17 cellular contexts compared by ENCODE assay signal in genomic region chr1:246800356-246800755, GRCh38.
DNase-seq lines count a peak whose midpoint lies in the region; ATAC-seq and TF ChIP-seq lines count a peak whose summit lies in the region.
"Had no signal": no experiment of that assay in that cellular context is flagged by ENCODE, and none has a peak within 500 bp of the region (broad histone marks: within the 10 kb centered on the region; RNA-seq: fewer than 3 reads in every experiment).

No MANE protein-coding gene starts in this region.

- H3K4me3 ChIP-seq in left ventricle myocardium inferior: no peak overlapping the region
- H3K4me3 ChIP-seq in endodermal cell (ENCODE audit: low read length): no peak overlapping the region
- no peak overlapping the region for H3K4me3 ChIP-seq in mucosa of descending colon
- no peak overlapping the region for H3K4me3 ChIP-seq in breast epithelium
- H3K4me3 ChIP-seq: BLaER1 treated with 17β-estradiol and CSF1 and Interleukin-3, amounts not matched to agents 10 nM and 100 nM; GM23248 had no signal

- H3K9me3 ChIP-seq in left ventricle myocardium inferior (replicated peaks): peaks cover 5% of the 10 kb centered on the region
- H3K9me3 ChIP-seq in endodermal cell (ENCODE audit: control insufficient read depth, low read length): no peaks in the 10 kb centered on the region
- H3K9me3 ChIP-seq in mucosa of descending colon: no peaks in the 10 kb centered on the region
- no peaks in the 10 kb centered on the region for H3K9me3 ChIP-seq in breast epithelium

- ATAC-seq in left ventricle myocardium superior (no peak), mucosa of descending colon (peak; percentile 30)

- intact Hi-C loops in left ventricle myocardium inferior (cut with micrococcal nuclease) (no loop called here), left ventricle myocardium superior (cut with micrococcal nuclease) (no loop called here), mucosa of descending colon (cut with DNase I, micrococcal nuclease) (no loop called here), breast epithelium (cut with DNase I; ENCODE audit: low total_unique reads) (no loop called here), CD14-positive monocyte (cut with micrococcal nuclease) (no loop called here)

- H3K27me3 Mint-ChIP-seq in endodermal cell (ENCODE audit: insufficient read depth) (no peaks in the 10 kb centered on the region), CD14-positive monocyte (ENCODE audit: low read depth in 3 of 3) (peaks cover 0 to 9% (median 8%) of the 10 kb centered on the region in 3 donors)
- H3K27me3 Mint-ChIP-seq: B cell had no signal

- H3K36me3 Mint-ChIP-seq in endodermal cell (ENCODE audit: low read depth) (no peaks in the 10 kb centered on the region), CD14-positive monocyte (no peaks in the 10 kb centered on the region)
- H3K36me3 Mint-ChIP-seq: CD4-positive, alpha-beta memory T cell had no signal

- no peaks in the 10 kb centered on the region for H3K27me3 ChIP-seq in left ventricle myocardium inferior (ENCODE audit: low read depth)
- H3K27me3 ChIP-seq in endodermal cell (ENCODE audit: control insufficient read depth, insufficient read depth, low read length, poor library complexity, severe bottlenecking): no peaks in the 10 kb centered on the region
- H3K27me3 ChIP-seq in breast epithelium: peaks cover 0 to 6% of the 10 kb centered on the region in 2 donors
- H3K27me3 ChIP-seq: BLaER1 treated with 17β-estradiol and CSF1 and Interleukin-3, amounts not matched to agents 10 nM and 100 nM had no signal

- H3K4me1 ChIP-seq in left ventricle myocardium inferior: peaks cover 37% of the 10 kb centered on the region
- H3K4me1 ChIP-seq in endodermal cell (ENCODE audit: control insufficient read depth, insufficient read depth, low read length): no peaks in the 10 kb centered on the region
- H3K4me1 ChIP-seq in mucosa of descending colon (ENCODE audit: low read depth): no peaks in the 10 kb centered on the region
- H3K4me1 ChIP-seq in breast epithelium: no peaks in the 10 kb centered on the region

- 94% methylated on average over 3 of the region's 3 CpGs; no CpG with 5 or more reads in 1 of the 2 experiments for WGBS in endodermal cell (ENCODE audit: insufficient coverage in 1 of 2, insufficient read length in 1 of 2), 2 experiments

- TF ChIP-seq POLR2A in breast epithelium (IDR thresholded peaks at IDR 0.05): no peak

- no peak overlapping the region for H3K9ac ChIP-seq in endodermal cell (ENCODE audit: extremely low read depth, low read length, poor library complexity, severe bottlenecking)
- H3K9ac ChIP-seq: BLaER1 treated with 17β-estradiol and CSF1 and Interleukin-3, amounts not matched to agents 10 nM and 100 nM; GM23248 had no signal

- DNase-seq in left ventricle myocardium inferior (no peak), left ventricle myocardium superior (no peak), endodermal cell (peak; percentile 11), mucosa of descending colon (no peak), breast epithelium (ENCODE audit: low spot score in 2 of 2) (no peak), CD14-positive monocyte (ENCODE audit: low spot score) (no peak)
- DNase-seq: Calu3; CD4-positive, alpha-beta memory T cell; COR-L47; DMS53; DMS79 treated with DMSO at 0.1 percent for 48 hours; GM23248; H7; HCEC 1CT had no signal

- H3K9me3 Mint-ChIP-seq in endodermal cell: no peaks in the 10 kb centered on the region
- H3K9me3 Mint-ChIP-seq in CD14-positive monocyte: peaks cover 2 to 14% (median 9%) of the 10 kb centered on the region in 7 donors

- no peak overlapping the region for H3K27ac Mint-ChIP-seq in endodermal cell
- no peak overlapping the region for H3K27ac Mint-ChIP-seq in CD14-positive monocyte
- H3K27ac Mint-ChIP-seq: B cell had no signal

- H3K4me1 Mint-ChIP-seq in endodermal cell: peaks cover 19% of the 10 kb centered on the region
- no peaks in the 10 kb centered on the region for H3K4me1 Mint-ChIP-seq in CD14-positive monocyte
- H3K4me1 Mint-ChIP-seq: B cell; CD4-positive, alpha-beta memory T cell had no signal

- peak overlapping the region; percentile 89 for H3K27ac ChIP-seq in left ventricle myocardium inferior (replicated peaks)
- H3K27ac ChIP-seq in endodermal cell (ENCODE audit: low read depth, low read length): no peak overlapping the region
- H3K27ac ChIP-seq in breast epithelium: no peak overlapping the region
- H3K27ac ChIP-seq: 22Rv1; BLaER1 treated with 17β-estradiol and CSF1 and Interleukin-3, amounts not matched to agents 10 nM and 100 nM; GM23248 had no signal

- H3K36me3 ChIP-seq in left ventricle myocardium inferior: no peaks in the 10 kb centered on the region
- no peaks in the 10 kb centered on the region for H3K36me3 ChIP-seq in endodermal cell (ENCODE audit: control insufficient read depth, insufficient read depth, low read length)
- no peaks in the 10 kb centered on the region for H3K36me3 ChIP-seq in mucosa of descending colon (ENCODE audit: low read depth)
- no peaks in the 10 kb centered on the region for H3K36me3 ChIP-seq in breast epithelium
- H3K36me3 ChIP-seq: BLaER1 treated with 17β-estradiol and CSF1 and Interleukin-3, amounts not matched to agents 10 nM and 100 nM had no signal

- no peak for TF ChIP-seq CTCF in left ventricle myocardium inferior (IDR thresholded peaks at IDR 0.05; ENCODE audit: borderline replicate concordance)
- no peak for TF ChIP-seq CTCF in endodermal cell (conservative IDR thresholded peaks at IDR 0.05)
- no peak for TF ChIP-seq CTCF in mucosa of descending colon (IDR thresholded peaks at IDR 0.05)
- no peak for TF ChIP-seq CTCF in breast epithelium (IDR thresholded peaks at IDR 0.05)
- no peak for TF ChIP-seq CTCF in CD14-positive monocyte (IDR thresholded peaks at IDR 0.05)

- no peak overlapping the region for H3K4me3 Mint-ChIP-seq in endodermal cell
- H3K4me3 Mint-ChIP-seq in CD14-positive monocyte: no peak overlapping the region
- H3K4me3 Mint-ChIP-seq: B cell; CD4-positive, alpha-beta memory T cell had no signal
